In the genomic region with DNA sequence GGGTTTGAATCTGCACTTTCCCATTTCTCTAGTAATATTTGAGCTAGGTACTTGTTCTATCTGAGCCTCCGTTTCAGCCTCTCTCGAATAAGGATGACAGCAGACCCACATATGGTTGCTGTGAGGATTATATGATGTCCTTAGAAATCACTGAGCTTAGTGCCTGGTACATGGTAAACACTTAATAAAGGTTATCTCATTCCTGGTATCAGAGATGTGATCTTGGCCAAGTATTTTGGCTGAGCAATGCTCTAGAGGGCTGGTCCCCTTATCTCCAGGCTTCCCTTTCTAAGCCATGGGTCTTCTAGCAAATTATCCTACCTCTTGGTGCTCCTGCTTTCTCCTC, we compare ENCODE assay signal across 8 cellular contexts. TPM values are rescaled to one million over a fixed set of nuclear protein-coding genes. Genes with fewer than 3 reads are reported as not detected.
DNase-seq lines count a peak whose midpoint lies in the region; ATAC-seq, FAIRE-seq and TF ChIP-seq lines count a peak whose summit lies in the region.

No MANE protein-coding gene starts in this region.

- H4K20me1 ChIP-seq in HepG2 (ENCODE audit: insufficient read depth, low read length): peaks cover 26% of the 10 kb centered on the region

- in situ Hi-C loops in HepG2 (cut with HindIII; ENCODE audit: extremely low pct_ligation_motif_present, low pct_unique_long_range_greater_than_20kb): no loop called here
- in situ Hi-C loops in transverse colon (cut with MboI; ENCODE audit: low pct_ligation_motif_present in 1 of 4, low pct_unique_long_range_greater_than_20kb in 1 of 4, low sequenced_read_pairs in 3 of 4): no loop called here

- H3K4me3 ChIP-seq in HepG2 (replicated peaks in 1 of 3; ENCODE audit: insufficient read depth in 1 of 3, low read depth in 2 of 3, low read length in 3 of 3): peak overlapping the region; percentile 93 to 95 (median 94); a peak in 5 of 6 replicates
- peak overlapping the region; percentile 26 to 95 (median 92) for H3K4me3 ChIP-seq in transverse colon

- BruUV-seq in HepG2 (replicated peaks; lab: Mats Ljungman, UMichigan): no TSS peak

- H3K27ac Mint-ChIP-seq in activated naive CD8-positive, alpha-beta T cell treated with anti-CD3 and anti-CD28 coated beads, Interleukin-2, amount 10 ng/mL, durations not matched to agents 7 days and 5 days: peak overlapping the region; percentile 100

- FAIRE-seq in HepG2 (lab: Jason Lieb, UNC): no peak

- POLR2A ChIA-PET in activated naive CD8-positive, alpha-beta T cell treated with anti-CD3 and anti-CD28 coated beads, Interleukin-2, amount 10 ng/mL, durations not matched to agents 7 days and 5 days (lab: Charles Lee): interaction anchor here (0.7 kb wide), 2 partner anchors 11 to 1258 kb away, joined by 3 read pairs; a partner anchor contains a TSS
- POLR2A ChIA-PET in HepG2 (lab: Yijun Ruan, JAX): no interaction called here

- no peak for TF ChIP-seq EP300 in HepG2 (IDR thresholded peaks at IDR 0.05; ENCODE audit: low read depth in 2 of 2, low read length in 2 of 2)
- no peak for TF ChIP-seq EP300 in HepG2 (CRISPR knock-in tag; IDR thresholded peaks at IDR 0.05; ENCODE audit: borderline replicate concordance)
- TF ChIP-seq EP300 in transverse colon (IDR thresholded peaks at IDR 0.05; ENCODE audit: low read depth): no peak

- H3K36me3 Mint-ChIP-seq in activated T-cell treated with anti-CD3 and anti-CD28 coated beads, Interleukin-2, amount 50 U/mL, for 4 hours (ENCODE audit: insufficient read depth): no peaks in the 10 kb centered on the region
- peaks cover 5% of the 10 kb centered on the region for H3K36me3 Mint-ChIP-seq in activated naive CD8-positive, alpha-beta T cell treated with anti-CD3 and anti-CD28 coated beads, Interleukin-2, amount 10 ng/mL, durations not matched to agents 7 days and 5 days

- ATAC-seq in activated T-cell treated with anti-CD3 and anti-CD28 coated beads, Interleukin-2, amount 50 U/mL, for 4 hours: no peak
- no peak for ATAC-seq in activated naive CD8-positive, alpha-beta T cell treated with anti-CD3 and anti-CD28 coated beads, Interleukin-2, amount 10 ng/mL, durations not matched to agents 7 days and 5 days (ENCODE audit: low read depth)
- ATAC-seq in HepG2: no peak; the same call in 2 of the 3 replicates
- ATAC-seq in HG02678 (IDR thresholded peaks at IDR 0.05; ENCODE audit: unreplicated experiment): no peak
- ATAC-seq in HG03095 (IDR thresholded peaks at IDR 0.05; ENCODE audit: unreplicated experiment): no peak

- no peaks in the 10 kb centered on the region for H3K27me3 Mint-ChIP-seq in activated T-cell treated with anti-CD3 and anti-CD28 coated beads, Interleukin-2, amount 50 U/mL, for 4 hours (ENCODE audit: low read depth)
- peaks cover 9% of the 10 kb centered on the region for H3K27me3 Mint-ChIP-seq in activated naive CD8-positive, alpha-beta T cell treated with anti-CD3 and anti-CD28 coated beads, Interleukin-2, amount 10 ng/mL, durations not matched to agents 7 days and 5 days

- DNase-seq in activated T-cell treated with anti-CD3 and anti-CD28 coated beads, Interleukin-2, amount 50 U/mL, for 4 hours: no peak
- DNase-seq in activated T-cell treated with anti-CD3 and anti-CD28 coated beads for 4 hours: no peak
- no peak for DNase-seq in activated naive CD8-positive, alpha-beta T cell treated with anti-CD3 and anti-CD28 coated beads, Interleukin-2, amount 10 ng/mL, durations not matched to agents 7 days and 5 days
- no peak for DNase-seq in HepG2 (ENCODE audit: low spot score)
- DNase-seq in transverse colon: no peak
- no peak for DNase-seq in NCI-H2171 (lab: John Stamatoyannopoulos, UW)

- H3K27ac ChIP-seq in HepG2 (ENCODE audit: extremely low read length, insufficient read depth, low read length): peak overlapping the region; percentile 91
- peak overlapping the region; percentile 96 to 98 (median 97) for H3K27ac ChIP-seq in transverse colon

- H3K79me2 ChIP-seq in HepG2 (ENCODE audit: insufficient read depth, low read length): peaks cover 40% of the 10 kb centered on the region

- CTCF ChIA-PET in HepG2 (lab: Yijun Ruan, JAX; ENCODE audit: low intra/inter-chr PET ratio, low total read pairs): no interaction called here

- H3K36me3 ChIP-seq in HepG2 (replicated peaks in 1 of 2; ENCODE audit: control insufficient read depth in 1 of 2, insufficient read depth in 2 of 2, low read length in 2 of 2) (no peaks in the 10 kb centered on the region), transverse colon (no peaks in the 10 kb centered on the region)

- TF ChIP-seq POLR2A in HepG2 (IDR thresholded peaks at IDR 0.05; ENCODE audit: insufficient read depth in 1 of 2, low read depth in 2 of 2, low read length in 2 of 2) (no peak), transverse colon (IDR thresholded peaks at IDR 0.05) (no peak)

- peak overlapping the region; percentile 90 for H3K4me2 ChIP-seq in HepG2 (ENCODE audit: low read depth, low read length)

- intact Hi-C loops in HepG2 (cut with micrococcal nuclease; ENCODE audit: unreplicated experiment) (no loop called here), transverse colon (cut with DNase I; ENCODE audit: low total_unique reads) (loop anchor here (5.0 kb wide), 1 partner anchor 173 kb away; no protein-coding TSS in a partner anchor)

- peak overlapping the region; percentile 99 for H2AFZ ChIP-seq in HepG2 (ENCODE audit: low read length)

- H3K4me3 Mint-ChIP-seq in activated T-cell treated with anti-CD3 and anti-CD28 coated beads, Interleukin-2, amount 50 U/mL, for 4 hours: peak overlapping the region; percentile 100
- peak overlapping the region; percentile 100 for H3K4me3 Mint-ChIP-seq in activated naive CD8-positive, alpha-beta T cell treated with anti-CD3 and anti-CD28 coated beads, Interleukin-2, amount 10 ng/mL, durations not matched to agents 7 days and 5 days

- H3K9me3 ChIP-seq in HepG2 (ENCODE audit: low read length) (no peaks in the 10 kb centered on the region), transverse colon (no peaks in the 10 kb centered on the region)

- WGBS in HepG2 (ENCODE audit: low lambda C conversion rate): 0% methylated on average over 2 of the region's 2 CpGs
- 4% methylated on average over 2 of the region's 2 CpGs; no CpG with 5 or more reads in 1 of the 2 donors for WGBS in transverse colon (ENCODE audit: low coverage in 1 of 2), 2 donors

- no peak for TF ChIP-seq RAD21 in HepG2 (CRISPR knock-in tag; IDR thresholded peaks at IDR 0.05)

- no peaks in the 10 kb centered on the region for H3K9me3 Mint-ChIP-seq in activated T-cell treated with anti-CD3 and anti-CD28 coated beads, Interleukin-2, amount 50 U/mL, for 4 hours
- H3K9me3 Mint-ChIP-seq in activated naive CD8-positive, alpha-beta T cell treated with anti-CD3 and anti-CD28 coated beads, Interleukin-2, amount 10 ng/mL, durations not matched to agents 7 days and 5 days: no peaks in the 10 kb centered on the region

- peak overlapping the region; percentile 57 for H3K9ac ChIP-seq in HepG2 (ENCODE audit: insufficient read depth, low read depth, low read length)

- TF ChIP-seq CTCF in HepG2 (CRISPR knock-in tag; IDR thresholded peaks at IDR 0.05) (no peak), transverse colon (IDR thresholded peaks at IDR 0.05) (no peak)

- peaks cover 28% of the 10 kb centered on the region for H3K4me1 ChIP-seq in HepG2 (ENCODE audit: insufficient read depth, low read length)
- peaks cover 14 to 42% (median 25%) of the 10 kb centered on the region in 4 donors for H3K4me1 ChIP-seq in transverse colon

- H3K27me3 ChIP-seq in HepG2 (ENCODE audit: control insufficient read depth in 1 of 2, insufficient read depth in 2 of 2, low read length in 2 of 2) (no peaks in the 10 kb centered on the region; a peak in 1 of 5 replicates), transverse colon (no peaks in the 10 kb centered on the region)

- H3K4me1 Mint-ChIP-seq in activated T-cell treated with anti-CD3 and anti-CD28 coated beads, Interleukin-2, amount 50 U/mL, for 4 hours (ENCODE audit: low read depth): peaks cover 29% of the 10 kb centered on the region
- peaks cover 15% of the 10 kb centered on the region for H3K4me1 Mint-ChIP-seq in activated naive CD8-positive, alpha-beta T cell treated with anti-CD3 and anti-CD28 coated beads, Interleukin-2, amount 10 ng/mL, durations not matched to agents 7 days and 5 days

RNA-seq across cellular contexts. Expression of a gene that starts 0.4 kb away (rescaled TPM):
- total RNA-seq in activated T-cell treated with anti-CD3 and anti-CD28 coated beads, Interleukin-2, amount 50 U/mL, for 4 hours: 10 to 100 TPM; 42.9 to 54.1 (median 51.9) TPM
- 100 to 1,000 TPM in 1 of 2 experiments, 10 to 100 TPM in 1; 97.2 to 105 TPM for total RNA-seq in activated naive CD8-positive, alpha-beta T cell treated with anti-CD3 and anti-CD28 coated beads, Interleukin-2, amount 10 ng/mL, durations not matched to agents 7 days and 5 days
- total RNA-seq in HepG2 (2016; rRNA removed; fragmentation: Illumina TruSeq; extraction: Trizol): 32.8 and 38.2 TPM in 2 replicates
- 10.2 and 10.5 TPM in 2 replicates for total RNA-seq in HepG2 (2016; cell fraction: cytosol; rRNA removed; fragmentation: Illumina TruSeq; extraction: Trizol; ENCODE audit: low read depth)
- 36.2 and 37.5 TPM in 2 replicates for total RNA-seq in HepG2 (2016; cell fraction: insoluble cytoplasmic fraction; rRNA removed; fragmentation: Illumina TruSeq; extraction: Trizol)
- 20.2 and 21.3 TPM in 2 replicates for total RNA-seq in HepG2 (2016; cell fraction: membrane; rRNA removed; fragmentation: Illumina TruSeq; extraction: Trizol)
- total RNA-seq in HepG2 (2016; cell fraction: nucleus; rRNA removed; fragmentation: Illumina TruSeq; extraction: Trizol): 29.8 and 30.2 TPM in 2 replicates
- 27.5 and 28.5 TPM in 2 replicates for polyA plus RNA-seq in HepG2 (2011; rRNA removed)
- polyA plus RNA-seq in HepG2 (2011; cell fraction: cytosol; rRNA removed): 25.5 and 28.8 TPM in 2 replicates
- polyA plus RNA-seq in HepG2 (2011; cell fraction: nucleus; rRNA removed): 22.5 and 27.8 TPM in 2 replicates
- 54.2 and 55.8 TPM in 2 replicates for polyA plus RNA-seq in HepG2 (2012)
- polyA plus RNA-seq in HepG2 (2016; cell fraction: cytosol; fragmentation: Illumina TruSeq; extraction: Trizol; ENCODE audit: low read depth): 7.0 and 7.2 TPM in 2 replicates
- polyA plus RNA-seq in HepG2 (2016; cell fraction: insoluble cytoplasmic fraction; fragmentation: Illumina TruSeq; extraction: Trizol; ENCODE audit: low read depth): 34.8 and 35.1 TPM in 2 replicates
- polyA plus RNA-seq in HepG2 (2016; cell fraction: membrane; fragmentation: Illumina TruSeq; extraction: Trizol; ENCODE audit: low read depth): 11.7 and 14.8 TPM in 2 replicates
- 38.2 and 40.5 TPM in 2 replicates for polyA plus RNA-seq in HepG2 (2016; cell fraction: nucleus; fragmentation: Illumina TruSeq; extraction: Trizol; ENCODE audit: insufficient read depth, low read depth)
- polyA minus RNA-seq in HepG2 (2011; rRNA and poly(A)+ RNA removed; ENCODE audit: low replicate concordance): 38.3 and 51.2 TPM in 2 replicates
- polyA minus RNA-seq in HepG2 (2011; cell fraction: cytosol; rRNA and poly(A)+ RNA removed): 23.6 and 33.5 TPM in 2 replicates
- 31.3 and 38.8 TPM in 2 replicates for polyA minus RNA-seq in HepG2 (2011; cell fraction: nucleus; rRNA and poly(A)+ RNA removed)
- total RNA-seq in transverse colon: 100 to 1,000 TPM; 143 to 288 (median 187) TPM
